Comparison of ENCODE assay signal across 8 cellular contexts in genomic region chr17:40113110-40113960, GRCh38. TPM values are rescaled to one million over a fixed set of nuclear protein-coding genes. Genes with fewer than 3 reads are reported as not detected.
DNase-seq lines count a peak whose midpoint lies in the region; ATAC-seq lines count a peak whose summit lies in the region.

No MANE protein-coding gene starts in this region.

- ATAC-seq in GM19035 (IDR thresholded peaks at IDR 0.05; ENCODE audit: unreplicated experiment) (peak; percentile 87), HG03378 (IDR thresholded peaks at IDR 0.05; ENCODE audit: unreplicated experiment) (peak; percentile 81)

- peak; percentile 96 for DNase-seq in Ammon's horn (ENCODE audit: low spot score)
- DNase-seq in NCI-H460 (ENCODE audit: extremely low read depth, low read depth): peak; percentile 95
- DNase-seq in activated CD4-positive, alpha-beta T cell treated with anti-CD3 and anti-CD28 coated beads for 1 hour: peak; percentile 85
- peak; percentile 93 for DNase-seq in cerebellum (ENCODE audit: low spot score)
- peak; percentile 84 for DNase-seq in kidney glomerular epithelial cell (lab: John Stamatoyannopoulos, UW)
- DNase-seq in stimulated activated CD4-positive, alpha-beta T cell treated with anti-CD3 and anti-CD28 coated beads, Interleukin-15, amount 100 ng/mL, for 48 hours (ENCODE audit: low read depth in 2 of 2): peak; percentile 90

RNA-seq across cellular contexts. Expression of gene MSL1, which starts 8.4 kb away (rescaled TPM):
- total RNA-seq in NCI-H460 (2014; rRNA removed; shearing (Covaris generic)): 68.0 and 74.2 TPM in 2 replicates
- polyA plus RNA-seq in NCI-H460 (2014; cell fraction: nucleus; rRNA removed): 99.9 and 108 TPM in 2 replicates
- 84.8 TPM for total RNA-seq in cerebellum

RNA-seq across cellular contexts. Expression of gene NR1D1, which starts 12.9 kb away (rescaled TPM):
- total RNA-seq in NCI-H460 (2014; rRNA removed; shearing (Covaris generic)): 4.2 and 4.7 TPM in 2 replicates
- polyA plus RNA-seq in NCI-H460 (2014; cell fraction: nucleus; rRNA removed): 2.4 and 2.5 TPM in 2 replicates
- 0.54 TPM for total RNA-seq in cerebellum

RNA-seq across cellular contexts. Expression of gene CASC3, which starts 27.0 kb away (rescaled TPM):
- total RNA-seq in NCI-H460 (2014; rRNA removed; shearing (Covaris generic)): 56.8 and 59.6 TPM in 2 replicates
- polyA plus RNA-seq in NCI-H460 (2014; cell fraction: nucleus; rRNA removed): 37.8 and 72.5 TPM in 2 replicates
- 58.4 TPM for total RNA-seq in cerebellum

RNA-seq across cellular contexts. Expression of gene THRA, which starts 50.6 kb away (rescaled TPM):
- total RNA-seq in NCI-H460 (2014; rRNA removed; shearing (Covaris generic)): 6.2 and 6.9 TPM in 2 replicates
- polyA plus RNA-seq in NCI-H460 (2014; cell fraction: nucleus; rRNA removed): 10.6 and 11.5 TPM in 2 replicates
- total RNA-seq in cerebellum: 69.7 TPM

RNA-seq across cellular contexts. Expression of gene MED24, which starts 59.1 kb away (rescaled TPM):
- total RNA-seq in NCI-H460 (2014; rRNA removed; shearing (Covaris generic)): 36.1 and 39.8 TPM in 2 replicates
- 103 and 106 TPM in 2 replicates for polyA plus RNA-seq in NCI-H460 (2014; cell fraction: nucleus; rRNA removed)
- 75.9 TPM for total RNA-seq in cerebellum

Comparison
In these comparisons a context has a peak if more than half of its experiments do, and no peak if none do; other contexts are left out.
1. Peak in every context shown above with its lines: DNase-seq and ATAC-seq.